Comparison of ENCODE assay signal across 6 cellular contexts in genomic region chr10:3380392-3381050, GRCh38.
"Had no signal": no experiment of that assay in that cellular context is flagged by ENCODE, and none has a peak within 500 bp of the region (broad histone marks: within the 10 kb centered on the region; RNA-seq: fewer than 3 reads in every experiment).

No MANE protein-coding gene starts in this region.

- ATAC-seq: HepG2, K562 had no signal

- DNase-seq: IMR-90, KBM-7 had no signal

- H3K4me3 ChIP-seq: K562 had no signal

- H3K27ac ChIP-seq: HL-60 had no signal

- FAIRE-seq: HepG2, HTR-8/SVneo, K562 had no signal
